ENCODE assay signal across 9 cellular contexts in the genomic region with DNA sequence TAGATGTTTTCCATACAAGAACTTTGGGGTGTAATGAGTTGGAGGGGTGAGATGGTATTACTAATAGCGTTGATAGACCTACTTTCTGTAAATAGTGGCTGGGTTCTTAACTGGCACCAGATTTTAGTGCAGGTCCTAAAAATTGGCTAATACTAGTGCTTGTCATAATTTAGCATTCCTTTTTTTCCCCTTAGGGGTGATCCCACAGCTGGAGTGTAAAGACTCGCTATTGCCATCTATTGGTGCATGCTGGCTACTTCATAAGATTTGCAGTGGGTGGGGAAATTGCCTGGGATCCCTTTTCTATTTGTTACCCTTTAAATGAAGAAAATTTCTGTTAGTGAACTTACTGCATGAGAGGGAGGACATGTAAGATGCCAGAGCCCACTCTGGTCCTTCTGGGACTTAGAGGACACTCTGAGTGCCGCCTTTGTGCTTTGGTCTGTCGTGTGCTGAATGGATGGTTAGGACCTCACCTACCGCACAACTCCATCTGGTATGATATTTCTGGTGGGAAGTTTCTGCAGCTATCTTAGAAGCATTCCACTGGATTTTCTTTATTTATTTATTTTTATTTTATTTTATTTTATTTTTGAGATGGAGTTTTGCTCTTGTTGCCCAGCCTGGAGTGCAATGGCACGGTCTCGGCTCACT.
DNase-seq lines count a peak whose midpoint lies in the region; ATAC-seq, FAIRE-seq and TF ChIP-seq lines count a peak whose summit lies in the region.
"Had no signal": no experiment of that assay in that cellular context is flagged by ENCODE, and none has a peak within 500 bp of the region (broad histone marks: within the 10 kb centered on the region; RNA-seq: fewer than 3 reads in every experiment).

No MANE protein-coding gene starts in this region.

- no peaks in the 10 kb centered on the region for H3K9me3 ChIP-seq in keratinocyte (ENCODE audit: control insufficient read depth, low read depth, low read length)

- H3K4me1 Mint-ChIP-seq in stimulated activated naive B cell treated with anti-CD40 and anti-IgM and Interleukin-4, amounts not matched to agents 10 μg/mL and 1 μg/mL and 100 μg/mL, for 72 hours, result peaks cover 63 to 81% of the 10 kb centered on the region in 2 donors

- H3K4me3 ChIP-seq in KMS-11 (IDR thresholded peaks at IDR 0.05; ENCODE audit: insufficient read depth, low read depth, low read length) (no peak overlapping the region), keratinocyte (ENCODE audit: control insufficient read depth in 2 of 3, extremely low read depth in 1 of 3, insufficient read depth in 2 of 3, low read depth in 1 of 3, low read length in 3 of 3) (no peak overlapping the region)

- H3K27ac Mint-ChIP-seq in stimulated activated naive B cell treated with anti-CD40 and anti-IgM and Interleukin-4, amounts not matched to agents 10 μg/mL and 1 μg/mL and 100 μg/mL, for 72 hours, result no peak overlapping the region

- ATAC-seq in stimulated activated naive B cell treated with anti-CD40 and anti-IgM and Interleukin-4, amounts not matched to agents 10 μg/mL and 1 μg/mL and 100 μg/mL, for 72 hours (replicated peaks), result peak; percentile 46 to 67

- FAIRE-seq in keratinocyte (lab: Jason Lieb, UNC), result peak; percentile 77

- H3K27me3 ChIP-seq in KMS-11 (ENCODE audit: insufficient read depth, low read depth) (no peaks in the 10 kb centered on the region), keratinocyte (ENCODE audit: control insufficient read depth, extremely low read depth, insufficient read depth, low read length) (no peaks in the 10 kb centered on the region)

- H3K4me2 ChIP-seq in KMS-11 (no peak overlapping the region), keratinocyte (ENCODE audit: control insufficient read depth, extremely low read depth, insufficient read depth, low read depth, low read length) (no peak overlapping the region)

- H4K20me1 ChIP-seq in KMS-11 (ENCODE audit: insufficient read depth) (no peaks in the 10 kb centered on the region), keratinocyte (ENCODE audit: control insufficient read depth, extremely low read depth, insufficient read depth, low read length) (peaks cover 5% of the 10 kb centered on the region)

- H3K9me1 ChIP-seq in keratinocyte (ENCODE audit: control insufficient read depth, extremely low read depth, insufficient read depth, low read length), result peaks cover 4% of the 10 kb centered on the region

- H2AFZ ChIP-seq in KMS-11 (ENCODE audit: low read depth) (no peak overlapping the region), keratinocyte (ENCODE audit: control insufficient read depth, low read length) (no peak overlapping the region)

- H3K4me3 Mint-ChIP-seq in stimulated activated naive B cell treated with anti-CD40 and anti-IgM and Interleukin-4, amounts not matched to agents 10 μg/mL and 1 μg/mL and 100 μg/mL, for 72 hours, result no peak overlapping the region
- H3K4me3 Mint-ChIP-seq: CD8-positive, alpha-beta memory T cell had no signal

- H3K79me2 ChIP-seq in KMS-11 (ENCODE audit: insufficient read depth, low read depth) (no peaks in the 10 kb centered on the region), keratinocyte (ENCODE audit: control insufficient read depth, insufficient read depth, low read length) (peaks cover 65% of the 10 kb centered on the region)

- no peaks in the 10 kb centered on the region for H3K9me3 Mint-ChIP-seq in stimulated activated naive B cell treated with anti-CD40 and anti-IgM and Interleukin-4, amounts not matched to agents 10 μg/mL and 1 μg/mL and 100 μg/mL, for 72 hours
- H3K9me3 Mint-ChIP-seq: CD8-positive, alpha-beta memory T cell had no signal

- DNase-seq in NCI-H1417 (lab: John Stamatoyannopoulos, UW), result peak; percentile 30 to 68 (median 53)
- no peak for DNase-seq in NCI-H1417 treated with DMSO at 0.1 percent for 48 hours (lab: John Stamatoyannopoulos, UW)
- peak; percentile 5 for DNase-seq in SIG-M5 (lab: John Stamatoyannopoulos, UW)
- DNase-seq in T47D (ENCODE audit: low read depth in 1 of 2, low spot score in 1 of 2), result peak; percentile 43 to 71
- no peak for DNase-seq in keratinocyte (ENCODE audit: low read depth, low spot score)
- peak; percentile 19 for DNase-seq in stimulated activated naive B cell treated with anti-CD40 and anti-IgM and Interleukin-4, amounts not matched to agents 10 μg/mL and 1 μg/mL and 100 μg/mL, for 72 hours
- no peak for DNase-seq in NCI-H1930 (lab: John Stamatoyannopoulos, UW)

- H3K4me1 ChIP-seq in KMS-11 (ENCODE audit: low read depth, poor library complexity, severe bottlenecking), result peaks cover 17% of the 10 kb centered on the region
- H3K4me1 ChIP-seq in keratinocyte (ENCODE audit: control insufficient read depth, extremely low read depth, insufficient read depth, low read length), result peaks cover 20% of the 10 kb centered on the region

- H3K27ac ChIP-seq in KMS-11 (no peak overlapping the region), keratinocyte (ENCODE audit: control insufficient read depth, insufficient read depth, low read length) (no peak overlapping the region)

- H3K9ac ChIP-seq in KMS-11 (no peak overlapping the region), keratinocyte (ENCODE audit: control insufficient read depth, extremely low read depth, insufficient read depth, low read length) (no peak overlapping the region)

- peaks cover 3 to 20% of the 10 kb centered on the region in 2 donors for H3K36me3 Mint-ChIP-seq in stimulated activated naive B cell treated with anti-CD40 and anti-IgM and Interleukin-4, amounts not matched to agents 10 μg/mL and 1 μg/mL and 100 μg/mL, for 72 hours

- dilution Hi-C loops in keratinocyte (cut with MboI; ENCODE audit: extremely low pct_ligation_motif_present, low sequenced_read_pairs), result no loop called here

- peak; percentile 92 for TF ChIP-seq CTCF in KMS-11 (conservative IDR thresholded peaks at IDR 0.05; ENCODE audit: low read depth, low read length)
- TF ChIP-seq CTCF in keratinocyte (optimal IDR thresholded peaks at IDR 0.05 in 1 of 3, IDR thresholded peaks at IDR 0.05 in 1 of 3, conservative IDR thresholded peaks at IDR 0.05 in 1 of 3; ENCODE audit: extremely low read depth in 1 of 3, insufficient read depth in 2 of 3, low read length in 3 of 3), result peak; percentile 69 to 84 (median 82)

- in situ Hi-C loops in T47D (cut with HindIII; ENCODE audit: low pct_unique_long_range_greater_than_20kb, low sequenced_read_pairs), result no loop called here

- H3K36me3 ChIP-seq in KMS-11 (ENCODE audit: insufficient read depth), result no peaks in the 10 kb centered on the region
- H3K36me3 ChIP-seq in keratinocyte (ENCODE audit: control insufficient read depth in 2 of 2, extremely low read depth in 1 of 2, insufficient read depth in 2 of 2, low read length in 2 of 2), result no peaks in the 10 kb centered on the region

- no peaks in the 10 kb centered on the region for H3K27me3 Mint-ChIP-seq in stimulated activated naive B cell treated with anti-CD40 and anti-IgM and Interleukin-4, amounts not matched to agents 10 μg/mL and 1 μg/mL and 100 μg/mL, for 72 hours
- H3K27me3 Mint-ChIP-seq: CD8-positive, alpha-beta memory T cell had no signal

Comparison
In these comparisons a context has a peak if more than half of its experiments do, and no peak if none do; other contexts are left out.
1. DNase-seq: peak in NCI-H1417 (3 of 3), SIG-M5 (single experiment), T47D (2 of 2) and stimulated activated naive B cell treated with anti-CD40 and anti-IgM and Interleukin-4, amounts not matched to agents 10 μg/mL and 1 μg/mL and 100 μg/mL, for 72 hours (single experiment); none in NCI-H1417 treated with DMSO at 0.1 percent for 48 hours (single experiment), keratinocyte (single experiment) and NCI-H1930 (0 of 2).